Comparison of ENCODE assay signal across 8 cellular contexts in the genomic region with DNA sequence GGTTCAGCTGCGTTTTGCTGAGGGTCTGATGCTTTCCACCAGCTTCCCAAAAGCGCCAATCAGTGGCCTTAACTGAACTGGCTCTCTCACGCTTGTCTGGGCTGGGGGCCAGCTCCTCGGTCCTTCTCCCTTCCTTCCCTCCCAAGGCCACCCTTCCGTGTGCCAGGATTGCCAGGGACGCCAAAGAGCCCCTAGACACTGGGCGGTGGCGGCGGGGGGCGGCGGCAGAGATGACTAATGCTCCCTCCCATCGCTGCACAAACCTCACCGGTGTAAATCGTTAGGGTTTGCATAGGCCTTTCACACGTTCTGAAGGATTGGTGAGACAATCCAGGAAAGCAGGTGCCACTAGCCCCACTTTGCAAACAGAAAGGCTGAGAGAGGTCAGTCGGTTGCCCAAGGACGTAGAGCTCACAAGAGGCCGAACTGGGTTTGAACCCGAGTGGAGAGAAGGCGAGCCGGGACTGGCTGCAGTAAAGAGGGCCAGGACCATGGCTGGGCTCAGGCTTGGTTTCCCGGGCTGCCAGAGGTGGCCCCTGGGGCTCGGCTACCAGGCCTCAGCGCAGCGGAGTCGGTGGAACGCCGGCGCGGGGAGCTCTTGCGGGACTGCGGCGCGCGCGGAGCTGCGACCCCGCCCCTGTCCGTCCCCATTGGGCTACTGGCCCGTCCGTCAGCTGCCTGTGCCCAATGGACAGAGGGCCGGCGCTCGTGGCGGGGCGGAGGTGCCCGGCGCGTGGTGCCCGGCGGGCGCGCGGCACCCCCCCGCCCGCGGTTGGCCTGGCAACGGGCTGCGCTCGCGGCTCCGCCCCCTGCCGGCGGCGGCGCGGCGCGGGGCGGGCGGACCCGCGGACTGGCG. TPM values are rescaled to one million over a fixed set of nuclear protein-coding genes. Genes with fewer than 3 reads are reported as not detected.
DNase-seq lines count a peak whose midpoint lies in the region; ATAC-seq and TF ChIP-seq lines count a peak whose summit lies in the region.

No MANE protein-coding gene starts in this region.

- POLR2A ChIA-PET in CD8-positive, alpha-beta T cell (lab: Charles Lee): interaction anchor here (0.5 kb wide), 1 partner anchor 96 kb away, joined by 3 read pairs; no protein-coding TSS in a partner anchor

- intact Hi-C loops in CD8-positive, alpha-beta T cell (cut with DNase I, micrococcal nuclease): loop anchor here (1.0 to 2.0 kb wide), 2 partner anchors 71 to 113 kb away; partner anchors contain the start of gene RSPH14 (in 1 of the 2)

- no peak overlapping the region for H3K27ac Mint-ChIP-seq in CD8-positive, alpha-beta T cell
- H3K27ac Mint-ChIP-seq in neural crest cell (ENCODE audit: unreplicated experiment): no peak overlapping the region
- peak overlapping the region; percentile 76 for H3K27ac Mint-ChIP-seq in stimulated activated naive CD8-positive, alpha-beta T cell treated with anti-CD3 and anti-CD28 coated beads, Interleukin-15, Interleukin-2, amounts not matched to agents 100 ng/mL and 50 ng/mL, for 24 hours

- no peaks in the 10 kb centered on the region for H3K36me3 ChIP-seq in CD8-positive, alpha-beta T cell (ENCODE audit: insufficient read depth, low read length)

- H3K4me3 ChIP-seq in CD8-positive, alpha-beta T cell (ENCODE audit: low read depth, low read length): peak overlapping the region; percentile 44

- peaks cover 16% of the 10 kb centered on the region for H3K4me1 Mint-ChIP-seq in CD8-positive, alpha-beta T cell (ENCODE audit: low read depth)
- peaks cover 33% of the 10 kb centered on the region for H3K4me1 Mint-ChIP-seq in neural crest cell
- peaks cover 8% of the 10 kb centered on the region for H3K4me1 Mint-ChIP-seq in stimulated activated naive CD8-positive, alpha-beta T cell treated with anti-CD3 and anti-CD28 coated beads, Interleukin-15, Interleukin-2, amounts not matched to agents 100 ng/mL and 50 ng/mL, for 24 hours (ENCODE audit: low read depth)

- H3K4me3 Mint-ChIP-seq in CD8-positive, alpha-beta T cell: peak overlapping the region; percentile 86
- H3K4me3 Mint-ChIP-seq in neural crest cell: peak overlapping the region; percentile 95
- peak overlapping the region; percentile 80 for H3K4me3 Mint-ChIP-seq in stimulated activated naive CD8-positive, alpha-beta T cell treated with anti-CD3 and anti-CD28 coated beads, Interleukin-15, Interleukin-2, amounts not matched to agents 100 ng/mL and 50 ng/mL, for 24 hours

- TF ChIP-seq CTCF in CD8-positive, alpha-beta T cell (IDR thresholded peaks at IDR 0.05): no peak
- no peak for TF ChIP-seq CTCF in foreskin keratinocyte (conservative IDR thresholded peaks at IDR 0.05)
- TF ChIP-seq CTCF in neural crest cell (conservative IDR thresholded peaks at IDR 0.05): no peak

- CTCF ChIA-PET in CD8-positive, alpha-beta T cell (lab: Charles Lee): interaction anchor here (0.9 to 1.0 kb wide), 2 partner anchors 110 to 113 kb away, joined by 3 to 4 read pairs; no protein-coding TSS in a partner anchor

- no peaks in the 10 kb centered on the region for H3K9me3 Mint-ChIP-seq in CD8-positive, alpha-beta T cell
- no peaks in the 10 kb centered on the region for H3K9me3 Mint-ChIP-seq in neural crest cell
- H3K9me3 Mint-ChIP-seq in stimulated activated naive CD8-positive, alpha-beta T cell treated with anti-CD3 and anti-CD28 coated beads, Interleukin-15, Interleukin-2, amounts not matched to agents 100 ng/mL and 50 ng/mL, for 24 hours: no peaks in the 10 kb centered on the region

- peaks cover 13% of the 10 kb centered on the region for H3K27me3 Mint-ChIP-seq in CD8-positive, alpha-beta T cell (ENCODE audit: low read depth)
- H3K27me3 Mint-ChIP-seq in neural crest cell (ENCODE audit: low read depth): peaks cover 9% of the 10 kb centered on the region
- peaks cover 28% of the 10 kb centered on the region for H3K27me3 Mint-ChIP-seq in stimulated activated naive CD8-positive, alpha-beta T cell treated with anti-CD3 and anti-CD28 coated beads, Interleukin-15, Interleukin-2, amounts not matched to agents 100 ng/mL and 50 ng/mL, for 24 hours

- H3K9me3 ChIP-seq in CD8-positive, alpha-beta T cell (ENCODE audit: low read length): no peaks in the 10 kb centered on the region

- no peak overlapping the region for H3K27ac ChIP-seq in CD8-positive, alpha-beta T cell (ENCODE audit: low read depth, low read length)
- H3K27ac ChIP-seq in foreskin keratinocyte: no peak overlapping the region

- no peaks in the 10 kb centered on the region for H3K27me3 ChIP-seq in CD8-positive, alpha-beta T cell (ENCODE audit: insufficient read depth, low read length)
- peaks cover 40% of the 10 kb centered on the region for H3K27me3 ChIP-seq in foreskin keratinocyte

- peak; percentile 95 for ATAC-seq in CD8-positive, alpha-beta T cell
- ATAC-seq in GM21529 (IDR thresholded peaks at IDR 0.05; ENCODE audit: unreplicated experiment) (peak; percentile 72), foreskin keratinocyte (peak; percentile 92)

- no peaks in the 10 kb centered on the region for H3K36me3 Mint-ChIP-seq in CD8-positive, alpha-beta T cell
- no peaks in the 10 kb centered on the region for H3K36me3 Mint-ChIP-seq in neural crest cell (ENCODE audit: low read depth)
- H3K36me3 Mint-ChIP-seq in stimulated activated naive CD8-positive, alpha-beta T cell treated with anti-CD3 and anti-CD28 coated beads, Interleukin-15, Interleukin-2, amounts not matched to agents 100 ng/mL and 50 ng/mL, for 24 hours (ENCODE audit: low read depth): no peaks in the 10 kb centered on the region

- peak; percentile 79 to 91 (median 85) for DNase-seq in CD8-positive, alpha-beta T cell
- DNase-seq in LHCN-M2 (ENCODE audit: low read depth) (peak; percentile 76), SHP77 treated with DMSO at 0.1 percent for 48 hours (lab: John Stamatoyannopoulos, UW) (peak; percentile 76), foreskin keratinocyte (peak; percentile 16 to 45), neural crest cell (ENCODE audit: low read depth, low spot score) (peak; percentile 89)
- peak; percentile 81 for DNase-seq in activated gamma-delta T cell treated with anti-CD3 and anti-CD28 coated beads, Interleukin-2, amount 50 U/mL, for 16 hours (ENCODE audit: low read depth)

- peaks cover 11% of the 10 kb centered on the region for H3K4me1 ChIP-seq in CD8-positive, alpha-beta T cell (ENCODE audit: insufficient read depth, low read length)
- H3K4me1 ChIP-seq in foreskin keratinocyte: no peaks in the 10 kb centered on the region

RNA-seq across cellular contexts. Expression of gene GNAZ, which starts 0.6 kb away (rescaled TPM):
- not detected for total RNA-seq in CD8-positive, alpha-beta T cell
- 6.1 and 9.6 TPM in 2 replicates for total RNA-seq in LHCN-M2 (2014; rRNA removed)
- polyA plus RNA-seq in LHCN-M2 (2012): 0.56 TPM
- total RNA-seq in foreskin keratinocyte: 0.27 and 0.28 TPM in 2 replicates
- polyA plus RNA-seq in foreskin keratinocyte: 0.07 and 0.12 TPM in 2 replicates
- total RNA-seq in neural crest cell: 25.2 and 25.5 TPM in 2 replicates

Comparison
In these comparisons a context has a peak if more than half of its experiments do, and no peak if none do; other contexts are left out.
1. DNase-seq: peak in every context shown above with its lines; median percentile 89 in neural crest cell; 85 in CD8-positive, alpha-beta T cell; 81 in activated gamma-delta T cell treated with anti-CD3 and anti-CD28 coated beads, Interleukin-2, amount 50 U/mL, for 16 hours; 76 in LHCN-M2; 76 in SHP77 treated with DMSO at 0.1 percent for 48 hours; 30 in foreskin keratinocyte.